In the genomic region with DNA sequence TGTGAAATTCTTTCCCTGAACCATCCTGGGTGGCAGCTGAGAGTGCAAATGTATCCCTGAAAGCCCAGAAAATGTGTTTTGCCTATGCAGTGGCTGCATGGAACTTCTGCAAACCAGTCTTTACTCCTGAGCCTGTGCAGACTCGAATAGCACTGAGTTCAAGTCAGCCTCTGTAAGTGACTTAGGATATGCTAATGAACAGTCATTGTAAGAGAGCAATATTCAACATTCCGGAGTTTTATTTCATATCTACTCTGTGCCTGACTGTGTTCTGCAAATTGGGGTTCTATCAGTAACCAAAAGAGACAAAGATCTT, we compare ENCODE assay signal across 7 cellular contexts.
DNase-seq lines count a peak whose midpoint lies in the region; ATAC-seq and TF ChIP-seq lines count a peak whose summit lies in the region.

No MANE protein-coding gene starts in this region.

- H3K4me1 Mint-ChIP-seq in HFFc6 (ENCODE audit: low read depth) (peaks cover 35% of the 10 kb centered on the region), glutamatergic neuron (ENCODE audit: low read depth, unreplicated experiment) (peaks cover 16% of the 10 kb centered on the region)

- H3K4me3 Mint-ChIP-seq in HFFc6, result peak overlapping the region; percentile 71
- H3K4me3 Mint-ChIP-seq in glutamatergic neuron (ENCODE audit: unreplicated experiment), result no peak overlapping the region

- H3K27me3 ChIP-seq in SJSA1 (replicated peaks), result no peaks in the 10 kb centered on the region
- H3K27me3 ChIP-seq in skeletal muscle satellite cell (ENCODE audit: control insufficient read depth, insufficient read depth, low read length), result no peaks in the 10 kb centered on the region

- H3K27me3 Mint-ChIP-seq in HFFc6 (ENCODE audit: insufficient read depth) (peaks cover 8% of the 10 kb centered on the region), glutamatergic neuron (ENCODE audit: unreplicated experiment) (peaks cover 4% of the 10 kb centered on the region)

- H3K36me3 ChIP-seq in SJSA1, result no peaks in the 10 kb centered on the region
- no peaks in the 10 kb centered on the region for H3K36me3 ChIP-seq in skeletal muscle satellite cell (ENCODE audit: insufficient read depth, low read length)

- H3K27ac Mint-ChIP-seq in HFFc6 (peak overlapping the region; percentile 95), glutamatergic neuron (ENCODE audit: unreplicated experiment) (peak overlapping the region; percentile 95)

- DNase-seq in HFFc6 (no peak), SJSA1 (ENCODE audit: low read depth in 1 of 2, low spot score in 2 of 2) (no peak), glutamatergic neuron (no peak), iPS-NIHi11 (ENCODE audit: low spot score) (no peak)

- peak overlapping the region; percentile 100 for H3K27ac ChIP-seq in SJSA1

- peaks cover 27% of the 10 kb centered on the region for H3K36me3 Mint-ChIP-seq in HFFc6 (ENCODE audit: low read depth)
- H3K36me3 Mint-ChIP-seq in glutamatergic neuron (ENCODE audit: unreplicated experiment), result no peaks in the 10 kb centered on the region

- H3K4me3 ChIP-seq in SJSA1, result no peak overlapping the region
- peak overlapping the region; percentile 32 for H3K4me3 ChIP-seq in skeletal muscle satellite cell (ENCODE audit: low read length)

- H3K9me3 ChIP-seq in SJSA1 (replicated peaks) (no peaks in the 10 kb centered on the region), skeletal muscle satellite cell (replicated peaks; ENCODE audit: low read length) (no peaks in the 10 kb centered on the region)

- TF ChIP-seq CTCF in HFFc6 (IDR thresholded peaks at IDR 0.05), result no peak
- no peak for TF ChIP-seq CTCF in glutamatergic neuron (IDR thresholded peaks at IDR 0.05; ENCODE audit: partially characterized antibody, unreplicated experiment)

- ATAC-seq in GM18907 (IDR thresholded peaks at IDR 0.05; ENCODE audit: unreplicated experiment), result no peak
- no peak for ATAC-seq in HG03025 (IDR thresholded peaks at IDR 0.05; ENCODE audit: low FRiP score, unreplicated experiment)

- H3K4me1 ChIP-seq in SJSA1 (replicated peaks), result peaks cover 33% of the 10 kb centered on the region
- peaks cover 28% of the 10 kb centered on the region for H3K4me1 ChIP-seq in skeletal muscle satellite cell (ENCODE audit: control insufficient read depth, insufficient read depth, low read length)

- H3K9me3 Mint-ChIP-seq in HFFc6 (no peaks in the 10 kb centered on the region), glutamatergic neuron (ENCODE audit: unreplicated experiment) (no peaks in the 10 kb centered on the region)

- peak overlapping the region; percentile 78 for H3K9ac ChIP-seq in skeletal muscle satellite cell (ENCODE audit: low read depth, low read length)

- peak overlapping the region; percentile 75 for H3K4me2 ChIP-seq in skeletal muscle satellite cell (ENCODE audit: low read length)
